In genomic region chr2:54330226-54331094, GRCh38 we compare ENCODE assay signal across 1 cellular context.
TF ChIP-seq lines count a peak whose summit lies in the region.

No MANE protein-coding gene starts in this region.

TF ChIP-seq in HepG2, 621 proteins besides CTCF, POLR2A, EP300 and RAD21 (continued from another document and continues in another):
- TF ChIP-seq PATZ1 (CRISPR knock-in tag; IDR thresholded peaks at IDR 0.05) (peak; percentile 73), ZNF180 (CRISPR knock-in tag; IDR thresholded peaks at IDR 0.05; ENCODE audit: borderline replicate concordance, low read depth) (no peak), RBM39 (IDR thresholded peaks at IDR 0.05; ENCODE audit: low read depth, low read length, poor library complexity, severe bottlenecking) (peak; percentile 81), ZNF768 (CRISPR knock-in tag; IDR thresholded peaks at IDR 0.05) (peak; percentile 67), ZUFSP (CRISPR knock-in tag; IDR thresholded peaks at IDR 0.05; ENCODE audit: borderline replicate concordance) (no peak), TFDP1 (CRISPR knock-in tag; IDR thresholded peaks at IDR 0.05; ENCODE audit: borderline replicate concordance) (peak; percentile 96), IRF1 (CRISPR knock-in tag; IDR thresholded peaks at IDR 0.05; ENCODE audit: low read depth) (peak; percentile 89; the same call in 1 of the 2 replicates), ARID3A (IDR thresholded peaks at IDR 0.05; ENCODE audit: low read depth, low read length) (no peak), PPARG (CRISPR knock-in tag; conservative IDR thresholded peaks at IDR 0.05) (peak; percentile 51; the same call in 1 of the 2 replicates), HOXA3 (CRISPR knock-in tag; IDR thresholded peaks at IDR 0.05) (peak; percentile 74), ZNF557 (CRISPR knock-in tag; IDR thresholded peaks at IDR 0.05) (0 out of 2 replicates have a peak, but pooled peaks have one; percentile 71), ATF1 (CRISPR knock-in tag; IDR thresholded peaks at IDR 0.05) (no peak), ZNF362 (CRISPR knock-in tag; IDR thresholded peaks at IDR 0.05; ENCODE audit: borderline replicate concordance) (peak; percentile 53; the same call in 1 of the 2 replicates), MAFG (CRISPR knock-in tag; IDR thresholded peaks at IDR 0.05) (no peak), TARDBP (CRISPR knock-in tag; IDR thresholded peaks at IDR 0.05) (no peak), ZC3H13 (CRISPR knock-in tag; IDR thresholded peaks at IDR 0.05) (no peak), ISX (CRISPR knock-in tag; conservative IDR thresholded peaks at IDR 0.05) (no peak), ARID4A (CRISPR knock-in tag; IDR thresholded peaks at IDR 0.05; ENCODE audit: borderline replicate concordance) (peak; percentile 90), BATF2 (CRISPR knock-in tag; IDR thresholded peaks at IDR 0.05) (peak; percentile 84; the same call in 1 of the 2 replicates), HNF4G (IDR thresholded peaks at IDR 0.05; ENCODE audit: borderline replicate concordance, low read depth, low read length) (no peak), HNF4G (CRISPR knock-in tag; IDR thresholded peaks at IDR 0.05; ENCODE audit: borderline replicate concordance, low read depth) (0 out of 2 replicates have a peak, but pooled peaks have one; percentile 51), TRIM24 (CRISPR knock-in tag; IDR thresholded peaks at IDR 0.05) (no peak), ZNF530 (CRISPR knock-in tag; IDR thresholded peaks at IDR 0.05; ENCODE audit: low read depth) (no peak), ZSCAN9 (CRISPR knock-in tag; IDR thresholded peaks at IDR 0.05; ENCODE audit: borderline replicate concordance) (peak; percentile 89; the same call in 1 of the 2 replicates), PBX3 (CRISPR knock-in tag; IDR thresholded peaks at IDR 0.05; ENCODE audit: borderline replicate concordance) (peak; percentile 83; the same call in 1 of the 2 replicates), IRX3 (CRISPR knock-in tag; IDR thresholded peaks at IDR 0.05; ENCODE audit: borderline replicate concordance, low read depth) (peak; percentile 98; the same call in 1 of the 2 replicates), SNAI1 (CRISPR knock-in tag; IDR thresholded peaks at IDR 0.05; ENCODE audit: borderline replicate concordance) (peak; percentile 79; the same call in 1 of the 2 replicates), POLR2AphosphoS5 (IDR thresholded peaks at IDR 0.05; ENCODE audit: low read depth, low read length) (peak; percentile 89), ZNF609 (CRISPR knock-in tag; IDR thresholded peaks at IDR 0.05; ENCODE audit: borderline replicate concordance) (peak; percentile 71), DNMT1 (CRISPR knock-in tag; IDR thresholded peaks at IDR 0.05) (peak; percentile 97), ZNF552 (CRISPR knock-in tag; IDR thresholded peaks at IDR 0.05; ENCODE audit: borderline replicate concordance) (peak; percentile 98), CAMTA2 (CRISPR knock-in tag; IDR thresholded peaks at IDR 0.05; ENCODE audit: borderline replicate concordance) (no peak)
